ENCODE assay signal across 13 cellular contexts in the genomic region with DNA sequence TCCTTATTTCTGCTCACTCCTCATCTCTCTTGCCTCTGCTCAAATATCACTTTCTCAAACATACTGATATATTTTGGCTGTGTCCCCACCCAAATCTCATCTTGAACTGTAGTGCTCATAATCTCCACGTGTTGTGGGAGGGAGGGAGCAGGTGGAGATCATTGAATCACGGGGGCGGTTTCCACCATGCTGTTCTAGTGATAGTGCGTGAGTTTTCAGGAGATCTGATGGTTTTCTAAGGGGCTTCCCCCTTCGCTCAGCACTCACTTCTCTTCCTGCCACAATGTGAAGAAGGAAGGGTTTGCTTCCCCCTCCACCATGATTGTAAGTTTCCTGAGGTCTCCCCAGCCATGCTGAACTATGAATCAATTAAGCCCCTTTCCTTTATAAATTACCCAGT. TPM values are rescaled to one million over a fixed set of nuclear protein-coding genes. Genes with fewer than 3 reads are reported as not detected.
A peak's percentile ranks its signal among the peaks of the same experiment; 100 is the strongest.
DNase-seq lines count a peak whose midpoint lies in the region; ATAC-seq lines count a peak whose summit lies in the region.
"Had no signal": no experiment of that assay in that cellular context is flagged by ENCODE, and none has a peak within 500 bp of the region (broad histone marks: within the 10 kb centered on the region; RNA-seq: fewer than 3 reads in every experiment).

No MANE protein-coding gene starts in this region.

- H3K4me3 Mint-ChIP-seq in activated naive CD4-positive, alpha-beta T cell treated with anti-CD3 and anti-CD28 coated beads, Interleukin-2, amount 10 ng/mL, durations not matched to agents 7 days and 5 days = no peak overlapping the region
- H3K4me3 Mint-ChIP-seq in naive B cell = peak overlapping the region in 4 of 8 donors; percentile 13 to 45 (median 16)
- H3K4me3 Mint-ChIP-seq in stimulated activated naive B cell treated with anti-CD40 and anti-IgM and Interleukin-4, amounts not matched to agents 10 μg/mL and 1 μg/mL and 100 μg/mL, for 72 hours = peak overlapping the region in 1 of 2 donors; percentile 0

- H3K27ac Mint-ChIP-seq in activated naive CD4-positive, alpha-beta T cell treated with anti-CD3 and anti-CD28 coated beads, Interleukin-2, amount 10 ng/mL, durations not matched to agents 7 days and 5 days = no peak overlapping the region
- H3K27ac Mint-ChIP-seq in naive B cell = peak overlapping the region; percentile 22 to 94 (median 44)
- peak overlapping the region; percentile 47 for H3K27ac Mint-ChIP-seq in stimulated activated naive B cell treated with anti-CD40 and anti-IgM and Interleukin-4, amounts not matched to agents 10 μg/mL and 1 μg/mL and 100 μg/mL, for 72 hours

- CTCF ChIA-PET in activated naive CD4-positive, alpha-beta T cell treated with anti-CD3 and anti-CD28 coated beads, Interleukin-2, amount 10 ng/mL, durations not matched to agents 7 days and 5 days (lab: Charles Lee) = no interaction called here

- peaks cover 39% of the 10 kb centered on the region for H3K4me1 Mint-ChIP-seq in activated naive CD4-positive, alpha-beta T cell treated with anti-CD3 and anti-CD28 coated beads, Interleukin-2, amount 10 ng/mL, durations not matched to agents 7 days and 5 days
- H3K4me1 Mint-ChIP-seq in naive B cell = peaks cover 17 to 26% (median 21%) of the 10 kb centered on the region in 3 donors
- H3K4me1 Mint-ChIP-seq in stimulated activated naive B cell treated with anti-CD40 and anti-IgM and Interleukin-4, amounts not matched to agents 10 μg/mL and 1 μg/mL and 100 μg/mL, for 72 hours = peaks cover 22 to 33% of the 10 kb centered on the region in 2 donors

- peaks cover 42% of the 10 kb centered on the region for H3K36me3 Mint-ChIP-seq in activated naive CD4-positive, alpha-beta T cell treated with anti-CD3 and anti-CD28 coated beads, Interleukin-2, amount 10 ng/mL, durations not matched to agents 7 days and 5 days
- peaks cover 19 to 24% of the 10 kb centered on the region in 2 donors for H3K36me3 Mint-ChIP-seq in naive B cell
- peaks cover 51 to 59% of the 10 kb centered on the region in 2 donors for H3K36me3 Mint-ChIP-seq in stimulated activated naive B cell treated with anti-CD40 and anti-IgM and Interleukin-4, amounts not matched to agents 10 μg/mL and 1 μg/mL and 100 μg/mL, for 72 hours

- H3K9me3 Mint-ChIP-seq in activated naive CD4-positive, alpha-beta T cell treated with anti-CD3 and anti-CD28 coated beads, Interleukin-2, amount 10 ng/mL, durations not matched to agents 7 days and 5 days = no peaks in the 10 kb centered on the region
- peaks cover 0 to 4% (median 0%) of the 10 kb centered on the region in 7 donors for H3K9me3 Mint-ChIP-seq in naive B cell
- H3K9me3 Mint-ChIP-seq in stimulated activated naive B cell treated with anti-CD40 and anti-IgM and Interleukin-4, amounts not matched to agents 10 μg/mL and 1 μg/mL and 100 μg/mL, for 72 hours = peaks cover 7 to 11% of the 10 kb centered on the region in 2 donors

- DNase-seq in activated naive CD4-positive, alpha-beta T cell treated with Interleukin-2 at 50 U/mL for 16 hours = peak; percentile 35
- no peak for DNase-seq in activated naive CD4-positive, alpha-beta T cell treated with anti-CD3 and anti-CD28 coated beads, Interleukin-2, amount 10 ng/mL, durations not matched to agents 7 days and 5 days
- peak; percentile 14 for DNase-seq in activated T-cell treated with anti-CD3 and anti-CD28 coated beads for 4 hours
- DNase-seq in naive B cell = peak; percentile 22
- peak; percentile 20 for DNase-seq in stimulated activated naive B cell treated with anti-CD40 and anti-IgM and Interleukin-4, amounts not matched to agents 10 μg/mL and 1 μg/mL and 100 μg/mL, for 72 hours
- DNase-seq in NCI-H1930 (lab: John Stamatoyannopoulos, UW) = no peak
- no peak for DNase-seq in LoVo (ENCODE audit: low spot score)
- DNase-seq in ureter (ENCODE audit: low spot score) = no peak
- DNase-seq: DMS 273 treated with DMSO at 0.1 percent for 48 hours, heart left ventricle, left ventricle myocardium inferior, NCI-H2227 treated with DMSO at 0.1 percent for 48 hours, PC-3 had no signal

- H3K27me3 Mint-ChIP-seq in activated naive CD4-positive, alpha-beta T cell treated with anti-CD3 and anti-CD28 coated beads, Interleukin-2, amount 10 ng/mL, durations not matched to agents 7 days and 5 days = no peaks in the 10 kb centered on the region
- no peaks in the 10 kb centered on the region for H3K27me3 Mint-ChIP-seq in naive B cell
- H3K27me3 Mint-ChIP-seq in stimulated activated naive B cell treated with anti-CD40 and anti-IgM and Interleukin-4, amounts not matched to agents 10 μg/mL and 1 μg/mL and 100 μg/mL, for 72 hours = no peaks in the 10 kb centered on the region

- peak; percentile 75 for ATAC-seq in naive B cell (ENCODE audit: low read depth in 2 of 2)
- peak; percentile 70 to 76 for ATAC-seq in stimulated activated naive B cell treated with anti-CD40 and anti-IgM and Interleukin-4, amounts not matched to agents 10 μg/mL and 1 μg/mL and 100 μg/mL, for 72 hours (replicated peaks)
- ATAC-seq: heart left ventricle, PC-3 had no signal

RNA-seq across cellular contexts. Expression of a gene that starts 26.6 kb away (rescaled TPM):
- 10 to 100 TPM; 63.2 to 99.7 (median 85.8) TPM for polyA plus RNA-seq in naive B cell (ENCODE audit: low read depth in 6 of 6)
- total RNA-seq in ureter = 48.8 TPM

RNA-seq across cellular contexts. Expression of a gene that starts 27.2 kb away (rescaled TPM):
- 100 to 1,000 TPM; 307 to 561 (median 336) TPM for polyA plus RNA-seq in naive B cell (ENCODE audit: low read depth in 6 of 6)
- total RNA-seq in ureter = 213 TPM

Comparison
In these comparisons a context has a peak if more than half of its experiments do, and no peak if none do; other contexts are left out.
1. DNase-seq: peak in activated naive CD4-positive, alpha-beta T cell treated with Interleukin-2 at 50 U/mL for 16 hours (single experiment), activated T-cell treated with anti-CD3 and anti-CD28 coated beads for 4 hours (single experiment), naive B cell (single experiment) and stimulated activated naive B cell treated with anti-CD40 and anti-IgM and Interleukin-4, amounts not matched to agents 10 μg/mL and 1 μg/mL and 100 μg/mL, for 72 hours (single experiment); none in activated naive CD4-positive, alpha-beta T cell treated with anti-CD3 and anti-CD28 coated beads, Interleukin-2, amount 10 ng/mL, durations not matched to agents 7 days and 5 days (single experiment), NCI-H1930 (0 of 2), LoVo (single experiment) and ureter (single experiment).